ENCODE assay signal across 27 cellular contexts in genomic region chr20:58399926-58400325, GRCh38.
"Had no signal": no experiment of that assay in that cellular context is flagged by ENCODE, and none has a peak within 500 bp of the region (broad histone marks: within the 10 kb centered on the region; RNA-seq: fewer than 3 reads in every experiment).

No MANE protein-coding gene starts in this region.

- H3K4me2 ChIP-seq: smooth muscle cell had no signal

- DNase-seq: activated CD4-positive, alpha-beta T cell treated with anti-CD3 and anti-CD28 coated beads for 1 hour; activated CD4-positive, alpha-beta T cell treated with anti-CD3 and anti-CD28 coated beads, Interleukin-2, amount 50 U/mL, for 48 hours; activated CD8-positive, alpha-beta memory T cell treated with anti-CD3 and anti-CD28 coated beads for 24 hours; activated gamma-delta T cell; activated naive CD4-positive, alpha-beta T cell treated with anti-CD3 and anti-CD28 coated beads, Interleukin-2, amount 50 U/mL, for 16 hours; anterior cingulate cortex; endodermal cell; foreskin keratinocyte; heart right ventricle; left colon; naive thymus-derived CD4-positive, alpha-beta T cell; ovary; stimulated activated CD4-positive, alpha-beta T cell treated with anti-CD3 and anti-CD28 coated beads, Interleukin-1b, Interleukin-23, amount 100 ng/mL, for 48 hours; stimulated activated CD4-positive, alpha-beta T cell treated with anti-CD3 and anti-CD28 coated beads, Interleukin-4, amount 100 ng/mL, for 4 hours; stimulated activated CD8-positive, alpha-beta memory T cell treated with anti-CD3 and anti-CD28 coated beads, Interleukin-4, amount 100 ng/mL, for 48 hours; stimulated activated naive B cell treated with anti-CD40 and anti-IgM and Interleukin-4, amounts not matched to agents 10 μg/mL and 1 μg/mL and 100 μg/mL, for 72 hours; stomach; T-helper 2 cell; thyroid gland; upper lobe of right lung had no signal

- H3K4me3 Mint-ChIP-seq: activated T-helper 1 cell treated with anti-CD3 and anti-CD28 coated beads, Interleukin-12 subunit alpha, Interleukin-12 subunit beta, Interleukin-2, Interleukin-4 antibody, amounts not matched to agents 30 ng/mL and 10 ng/mL and 1 ng/mL, durations not matched to agents 14 hours and 24 hours and 36 hours; central memory CD8-positive, alpha-beta T cell; dendritic cell treated with granulocyte-macrophage colony-stimulating factor and Interleukin-4, amounts not matched to agents 40 ng/mL and 50 ng/mL, for 4 days; endodermal cell; mesothelial cell of epicardium; stimulated activated naive B cell treated with anti-CD40 and anti-IgM and Interleukin-4, amounts not matched to agents 10 μg/mL and 1 μg/mL and 100 μg/mL, for 72 hours had no signal

- H3K27me3 Mint-ChIP-seq: central memory CD8-positive, alpha-beta T cell; dendritic cell treated with granulocyte-macrophage colony-stimulating factor and Interleukin-4, amounts not matched to agents 40 ng/mL and 50 ng/mL, for 4 days; naive thymus-derived CD4-positive, alpha-beta T cell; progenitor cell of endocrine pancreas; stimulated activated naive B cell treated with anti-CD40 and anti-IgM and Interleukin-4, amounts not matched to agents 10 μg/mL and 1 μg/mL and 100 μg/mL, for 72 hours had no signal

- H3K36me3 ChIP-seq: esophagus muscularis mucosa, heart right ventricle, ovary, stomach, thyroid gland, upper lobe of right lung had no signal

- H3K27ac Mint-ChIP-seq: activated T-helper 1 cell treated with anti-CD3 and anti-CD28 coated beads, Interleukin-12 subunit alpha, Interleukin-12 subunit beta, Interleukin-2, Interleukin-4 antibody, amounts not matched to agents 30 ng/mL and 10 ng/mL and 1 ng/mL, durations not matched to agents 14 hours and 24 hours and 36 hours; dendritic cell treated with granulocyte-macrophage colony-stimulating factor and Interleukin-4, amounts not matched to agents 40 ng/mL and 50 ng/mL, for 4 days; endodermal cell; mesothelial cell of epicardium; progenitor cell of endocrine pancreas; stimulated activated naive B cell treated with anti-CD40 and anti-IgM and Interleukin-4, amounts not matched to agents 10 μg/mL and 1 μg/mL and 100 μg/mL, for 72 hours had no signal

- H3K27me3 ChIP-seq: esophagus muscularis mucosa, foreskin keratinocyte, heart right ventricle, ovary, stomach, thyroid gland, upper lobe of right lung had no signal

- H3K27ac ChIP-seq: esophagus muscularis mucosa, foreskin keratinocyte, heart right ventricle, ovary, stomach, thyroid gland, upper lobe of right lung had no signal

- ATAC-seq: foreskin keratinocyte; heart right ventricle; left colon; naive thymus-derived CD4-positive, alpha-beta T cell; stimulated activated naive B cell treated with anti-CD40 and anti-IgM and Interleukin-4, amounts not matched to agents 10 μg/mL and 1 μg/mL and 100 μg/mL, for 72 hours; upper lobe of right lung had no signal

- H3K9me3 ChIP-seq: esophagus muscularis mucosa, heart right ventricle, ovary, stomach, thyroid gland, upper lobe of right lung had no signal

- H3K9me3 Mint-ChIP-seq: activated T-helper 1 cell treated with anti-CD3 and anti-CD28 coated beads, Interleukin-12 subunit alpha, Interleukin-12 subunit beta, Interleukin-2, Interleukin-4 antibody, amounts not matched to agents 30 ng/mL and 10 ng/mL and 1 ng/mL, durations not matched to agents 14 hours and 24 hours and 36 hours; central memory CD8-positive, alpha-beta T cell; dendritic cell treated with granulocyte-macrophage colony-stimulating factor and Interleukin-4, amounts not matched to agents 40 ng/mL and 50 ng/mL, for 4 days; endodermal cell; mesothelial cell of epicardium; naive thymus-derived CD4-positive, alpha-beta T cell; stimulated activated naive B cell treated with anti-CD40 and anti-IgM and Interleukin-4, amounts not matched to agents 10 μg/mL and 1 μg/mL and 100 μg/mL, for 72 hours had no signal

- H3K4me3 ChIP-seq: esophagus muscularis mucosa, heart right ventricle, ovary, smooth muscle cell, stomach, thyroid gland, upper lobe of right lung had no signal
